25 cellular contexts compared by ENCODE assay signal in the genomic region with DNA sequence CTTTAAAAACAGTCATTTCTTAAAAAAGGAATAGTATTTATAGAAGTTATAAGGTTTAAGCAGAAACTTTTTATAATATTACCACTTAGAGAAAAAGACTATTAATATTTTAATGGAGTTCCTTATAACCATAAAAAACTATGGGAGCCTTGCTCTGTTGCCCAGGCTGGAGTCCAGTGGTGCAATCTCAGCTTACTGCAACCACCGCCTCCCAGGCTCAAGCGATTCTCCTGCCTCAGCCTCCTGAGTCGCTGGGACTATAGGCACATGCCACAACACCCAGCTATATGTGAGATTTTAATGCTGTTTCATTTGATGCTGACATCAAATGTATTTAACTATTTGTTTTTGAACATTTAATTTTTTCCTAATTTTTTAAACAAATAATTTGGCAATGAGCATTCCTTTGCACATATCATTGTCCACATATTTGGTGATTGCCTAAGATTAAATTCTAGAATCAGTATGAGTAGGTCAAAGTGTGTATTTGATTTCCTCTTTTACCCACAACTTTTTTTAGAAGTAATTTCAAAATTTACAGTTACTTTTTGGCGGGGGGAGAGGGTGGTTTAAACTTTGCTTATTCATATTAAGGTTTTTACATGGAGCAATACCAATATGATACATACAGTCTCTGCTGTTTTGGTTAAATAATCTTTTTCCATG.
DNase-seq lines count a peak whose midpoint lies in the region; ATAC-seq and TF ChIP-seq lines count a peak whose summit lies in the region.
"Had no signal": no experiment of that assay in that cellular context is flagged by ENCODE, and none has a peak within 500 bp of the region (broad histone marks: within the 10 kb centered on the region; RNA-seq: fewer than 3 reads in every experiment).

No MANE protein-coding gene starts in this region.

- TF ChIP-seq CTCF in VCaP (conservative IDR thresholded peaks at IDR 0.05) (no peak), spleen (IDR thresholded peaks at IDR 0.05 in 8 of 11, conservative IDR thresholded peaks at IDR 0.05 in 3 of 11) (no peak), hepatocyte (IDR thresholded peaks at IDR 0.05; ENCODE audit: poor library complexity) (no peak)

- POLR2A ChIA-PET in naive thymus-derived CD4-positive, alpha-beta T cell (lab: Charles Lee), result no interaction called here

- DNase-seq in LHCN-M2 (ENCODE audit: low read depth) (peak; percentile 11), spleen (no peak), NCI-H1694 treated with DMSO at 0.1 percent for 48 hours (lab: John Stamatoyannopoulos, UW) (no peak), NCI-H82 treated with DMSO at 0.1 percent for 48 hours (lab: John Stamatoyannopoulos, UW; ENCODE audit: unreplicated experiment) (no peak), hepatocyte (ENCODE audit: low spot score) (no peak)
- DNase-seq in naive thymus-derived CD4-positive, alpha-beta T cell, result no peak
- DNase-seq: activated CD4-positive, alpha-beta T cell treated with anti-CD3 and anti-CD28 coated beads for 1 hour; activated naive CD4-positive, alpha-beta T cell treated with anti-CD3 and anti-CD28 coated beads, Interleukin-2, amount 10 ng/mL, durations not matched to agents 7 days and 5 days; activated T-cell treated with anti-CD3 and anti-CD28 coated beads, Interleukin-2, amount 50 U/mL, for 72 hours; aorta; Calu3; central memory CD4-positive, alpha-beta T cell; dorsolateral prefrontal cortex; gastrocnemius medialis; NCI-H774; Peyer's patch; stimulated activated CD4-positive, alpha-beta T cell treated with anti-CD3 and anti-CD28 coated beads, Interleukin-2, amount 100 ng/mL, for 24 hours; stimulated activated naive CD4-positive, alpha-beta T cell treated with Interleukin-2 at 50 U/mL for 16 hours had no signal

- no peaks in the 10 kb centered on the region for H3K36me3 ChIP-seq in BLaER1 treated with 17β-estradiol and CSF1 and Interleukin-3, amounts not matched to agents 10 nM and 100 nM
- H3K36me3 ChIP-seq in naive thymus-derived CD4-positive, alpha-beta T cell (ENCODE audit: control insufficient read depth in 2 of 3, insufficient read depth in 3 of 3, low read length in 3 of 3), result no peaks in the 10 kb centered on the region
- H3K36me3 ChIP-seq in spleen, result no peaks in the 10 kb centered on the region
- H3K36me3 ChIP-seq in hepatocyte (replicated peaks; ENCODE audit: insufficient read depth, low read depth), result no peaks in the 10 kb centered on the region
- H3K36me3 ChIP-seq: gastrocnemius medialis, Peyer's patch had no signal

- no peak overlapping the region for H3K27ac Mint-ChIP-seq in naive thymus-derived CD4-positive, alpha-beta T cell
- H3K27ac Mint-ChIP-seq: activated naive CD4-positive, alpha-beta T cell treated with anti-CD3 and anti-CD28 coated beads, Interleukin-2, amount 10 ng/mL, durations not matched to agents 7 days and 5 days; activated T-cell treated with anti-CD3 and anti-CD28 coated beads, Interleukin-2, amount 50 U/mL, for 72 hours; B cell; mesothelial cell of epicardium; nephron had no signal

- H3K4me1 Mint-ChIP-seq in naive thymus-derived CD4-positive, alpha-beta T cell, result peaks cover 0 to 2% (median 0%) of the 10 kb centered on the region in 7 donors
- H3K4me1 Mint-ChIP-seq: activated naive CD4-positive, alpha-beta T cell treated with anti-CD3 and anti-CD28 coated beads, Interleukin-2, amount 10 ng/mL, durations not matched to agents 7 days and 5 days; B cell; mesothelial cell of epicardium; nephron had no signal

- no peak for TF ChIP-seq POLR2A in spleen (IDR thresholded peaks at IDR 0.05)

- 48 to 77% (median 62%) methylated on average over 4 of the region's 4 CpGs for WGBS in spleen, 5 donors
- 97% methylated on average over 4 of the region's 4 CpGs for WGBS in hepatocyte (ENCODE audit: low lambda C conversion rate, missing lambda C conversion rate)

- CTCF ChIA-PET in naive thymus-derived CD4-positive, alpha-beta T cell (lab: Charles Lee), result interaction anchor here (0.6 kb wide), 1 partner anchor 958 kb away, joined by 3 read pairs; no protein-coding TSS in a partner anchor

- no peak overlapping the region for H3K4me3 Mint-ChIP-seq in naive thymus-derived CD4-positive, alpha-beta T cell
- H3K4me3 Mint-ChIP-seq: activated naive CD4-positive, alpha-beta T cell treated with anti-CD3 and anti-CD28 coated beads, Interleukin-2, amount 10 ng/mL, durations not matched to agents 7 days and 5 days; activated T-cell treated with anti-CD3 and anti-CD28 coated beads, Interleukin-2, amount 50 U/mL, for 72 hours; B cell; mesothelial cell of epicardium; nephron had no signal

- peaks cover 60 to 92% (median 79%) of the 10 kb centered on the region in 10 experiments for H3K4me1 ChIP-seq in BLaER1 treated with 17β-estradiol and CSF1 and Interleukin-3, amounts not matched to agents 10 nM and 100 nM
- no peaks in the 10 kb centered on the region for H3K4me1 ChIP-seq in naive thymus-derived CD4-positive, alpha-beta T cell (ENCODE audit: control insufficient read depth in 2 of 2, insufficient read depth in 2 of 2, low read length in 2 of 2)
- peaks cover 0 to 7% (median 0%) of the 10 kb centered on the region in 6 donors for H3K4me1 ChIP-seq in spleen
- H3K4me1 ChIP-seq in hepatocyte (ENCODE audit: insufficient read depth), result no peaks in the 10 kb centered on the region
- H3K4me1 ChIP-seq: Peyer's patch had no signal

- peak overlapping the region in 8 of 11 experiments; percentile 38 to 74 (median 56); a peak in 12 of 22 replicates for H3K9ac ChIP-seq in BLaER1 treated with 17β-estradiol and CSF1 and Interleukin-3, amounts not matched to agents 10 nM and 100 nM

- peak overlapping the region in 1 of 10 experiments; percentile 6; a peak in 1 of 20 replicates for H3K4me3 ChIP-seq in BLaER1 treated with 17β-estradiol and CSF1 and Interleukin-3, amounts not matched to agents 10 nM and 100 nM
- H3K4me3 ChIP-seq in naive thymus-derived CD4-positive, alpha-beta T cell (ENCODE audit: low read length), result no peak overlapping the region
- H3K4me3 ChIP-seq in spleen, result no peak overlapping the region
- no peak overlapping the region for H3K4me3 ChIP-seq in hepatocyte
- H3K4me3 ChIP-seq: dorsolateral prefrontal cortex, gastrocnemius medialis, Peyer's patch, tibial nerve had no signal

- no peaks in the 10 kb centered on the region for H3K9me3 Mint-ChIP-seq in naive thymus-derived CD4-positive, alpha-beta T cell
- H3K9me3 Mint-ChIP-seq: activated naive CD4-positive, alpha-beta T cell treated with anti-CD3 and anti-CD28 coated beads, Interleukin-2, amount 10 ng/mL, durations not matched to agents 7 days and 5 days; activated T-cell treated with anti-CD3 and anti-CD28 coated beads, Interleukin-2, amount 50 U/mL, for 72 hours; mesothelial cell of epicardium; nephron had no signal

- peak overlapping the region in 10 of 11 experiments; percentile 57 to 92 (median 82); a peak in 18 of 22 replicates for H3K27ac ChIP-seq in BLaER1 treated with 17β-estradiol and CSF1 and Interleukin-3, amounts not matched to agents 10 nM and 100 nM
- H3K27ac ChIP-seq in VCaP (peak overlapping the region; percentile 64), spleen (no peak overlapping the region), hepatocyte (no peak overlapping the region)
- no peak overlapping the region for H3K27ac ChIP-seq in naive thymus-derived CD4-positive, alpha-beta T cell (ENCODE audit: low read depth, low read length)
- H3K27ac ChIP-seq: dorsolateral prefrontal cortex, epithelial cell of prostate, gastrocnemius medialis, Peyer's patch had no signal

- ATAC-seq in naive thymus-derived CD4-positive, alpha-beta T cell, result peak; percentile 18
- ATAC-seq: activated T-cell treated with anti-CD3 and anti-CD28 coated beads, Interleukin-2, amount 50 U/mL, for 72 hours; gastrocnemius medialis had no signal

- intact Hi-C loops in naive thymus-derived CD4-positive, alpha-beta T cell (cut with micrococcal nuclease), result no loop called here
- intact Hi-C loops in spleen (cut with DNase I; ENCODE audit: low total_unique reads), result no loop called here

- H3K36me3 Mint-ChIP-seq in naive thymus-derived CD4-positive, alpha-beta T cell, result no peaks in the 10 kb centered on the region
- H3K36me3 Mint-ChIP-seq: activated naive CD4-positive, alpha-beta T cell treated with anti-CD3 and anti-CD28 coated beads, Interleukin-2, amount 10 ng/mL, durations not matched to agents 7 days and 5 days; mesothelial cell of epicardium had no signal

- no peak overlapping the region for H2AFZ ChIP-seq in hepatocyte

- H3K27me3 ChIP-seq in BLaER1 treated with 17β-estradiol and CSF1 and Interleukin-3, amounts not matched to agents 10 nM and 100 nM, result no peaks in the 10 kb centered on the region
- H3K27me3 ChIP-seq in naive thymus-derived CD4-positive, alpha-beta T cell (ENCODE audit: control insufficient read depth in 2 of 2, insufficient read depth in 2 of 2, low read length in 2 of 2), result no peaks in the 10 kb centered on the region
- no peaks in the 10 kb centered on the region for H3K27me3 ChIP-seq in spleen (replicated peaks in 1 of 7)
- H3K27me3 ChIP-seq in hepatocyte, result no peaks in the 10 kb centered on the region
- H3K27me3 ChIP-seq: dorsolateral prefrontal cortex, gastrocnemius medialis, Peyer's patch, tibial nerve had no signal

- no peaks in the 10 kb centered on the region for H3K79me2 ChIP-seq in hepatocyte

- H3K4me2 ChIP-seq in BLaER1 treated with 17β-estradiol and CSF1 and Interleukin-3, amounts not matched to agents 10 nM and 100 nM, result peak overlapping the region; percentile 74 to 87 (median 84); a peak in 21 of 22 replicates
- no peak overlapping the region for H3K4me2 ChIP-seq in hepatocyte

- no peaks in the 10 kb centered on the region for H4K20me1 ChIP-seq in BLaER1 treated with 17β-estradiol and CSF1 and Interleukin-3, amounts not matched to agents 10 nM and 100 nM
- H4K20me1 ChIP-seq in hepatocyte (ENCODE audit: insufficient read depth, poor library complexity, severe bottlenecking), result no peaks in the 10 kb centered on the region

- peaks cover 27 to 53% (median 31%) of the 10 kb centered on the region in 5 donors for H3K27me3 Mint-ChIP-seq in naive thymus-derived CD4-positive, alpha-beta T cell

- H3K9me3 ChIP-seq in BLaER1 treated with 17β-estradiol and CSF1 and Interleukin-3, amounts not matched to agents 10 nM and 100 nM (replicated peaks in 1 of 11), result no peaks in the 10 kb centered on the region
- H3K9me3 ChIP-seq in naive thymus-derived CD4-positive, alpha-beta T cell (ENCODE audit: control insufficient read depth in 2 of 3, low read length in 3 of 3), result no peaks in the 10 kb centered on the region
- H3K9me3 ChIP-seq in spleen (no peaks in the 10 kb centered on the region), hepatocyte (ENCODE audit: low read depth) (no peaks in the 10 kb centered on the region)
- H3K9me3 ChIP-seq: gastrocnemius medialis, Peyer's patch, tibial nerve had no signal

- H3K9me2 ChIP-seq in hepatocyte (replicated peaks; ENCODE audit: insufficient read depth), result no peaks in the 10 kb centered on the region

Comparison
In these comparisons a context has a peak if more than half of its experiments do, and no peak if none do; other contexts are left out.
1. H3K27ac ChIP-seq: peak in BLaER1 treated with 17β-estradiol and CSF1 and Interleukin-3, amounts not matched to agents 10 nM and 100 nM (10 of 11) and VCaP (single experiment); none in naive thymus-derived CD4-positive, alpha-beta T cell (single experiment), spleen (0 of 8) and hepatocyte (single experiment).